In the genomic region with DNA sequence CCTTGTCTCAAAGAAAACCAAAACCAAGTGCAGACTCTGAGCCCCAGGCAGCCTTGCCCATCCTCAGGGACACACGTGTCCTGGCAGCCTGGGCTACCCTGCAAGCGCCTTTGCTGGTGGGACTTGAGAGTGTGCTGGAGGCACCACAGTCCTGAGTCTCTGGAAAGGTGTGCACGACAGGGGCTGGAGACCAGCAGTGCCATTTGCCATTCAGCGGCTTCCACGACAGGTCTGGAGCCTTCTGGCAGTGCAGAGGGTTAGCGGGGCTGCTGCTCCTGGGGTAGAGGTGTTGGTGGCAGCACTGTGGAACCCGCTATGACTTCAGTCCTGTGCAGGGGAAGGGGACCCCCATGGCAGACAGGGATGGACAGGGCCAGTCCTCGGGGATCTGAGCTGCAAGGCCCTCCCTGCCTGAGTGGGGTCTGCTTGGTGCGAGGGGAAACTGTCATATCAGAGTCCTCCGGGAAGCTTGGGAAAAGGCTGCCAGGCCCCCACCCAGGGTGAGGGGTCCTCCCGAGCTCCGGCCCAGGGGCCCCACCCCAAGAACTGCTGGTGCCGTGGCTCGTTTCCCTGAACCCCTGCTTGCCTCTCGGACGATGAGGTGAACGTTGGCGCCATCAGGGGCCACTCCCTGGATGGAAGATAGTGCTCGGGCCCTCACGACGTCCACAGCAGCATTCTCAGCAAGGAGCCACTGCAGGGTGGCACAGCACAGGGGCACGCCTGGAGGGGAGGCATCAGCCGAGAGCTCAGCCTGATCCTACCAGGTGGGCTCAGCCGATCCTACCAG, we compare ENCODE assay signal across 20 cellular contexts. TPM values are rescaled to one million over a fixed set of nuclear protein-coding genes. Genes with fewer than 3 reads are reported as not detected.
DNase-seq lines count a peak whose midpoint lies in the region; ATAC-seq, FAIRE-seq and TF ChIP-seq lines count a peak whose summit lies in the region.
"Had no signal": no experiment of that assay in that cellular context is flagged by ENCODE, and none has a peak within 500 bp of the region (broad histone marks: within the 10 kb centered on the region; RNA-seq: fewer than 3 reads in every experiment).

No MANE protein-coding gene starts in this region.

- no peaks in the 10 kb centered on the region for H3K9me3 ChIP-seq in Panc1 (ENCODE audit: control insufficient read depth, insufficient read depth, low read depth, low read length)
- H3K9me3 ChIP-seq in HepG2 (ENCODE audit: low read length): no peaks in the 10 kb centered on the region
- H3K9me3 ChIP-seq in suprapubic skin: no peaks in the 10 kb centered on the region
- no peaks in the 10 kb centered on the region for H3K9me3 ChIP-seq in Karpas-422 (ENCODE audit: low read length)
- H3K9me3 ChIP-seq: A549, Caco-2 had no signal

- TF ChIP-seq EP300 in HepG2 (IDR thresholded peaks at IDR 0.05; ENCODE audit: low read depth in 2 of 2, low read length in 2 of 2): no peak
- no peak for TF ChIP-seq EP300 in HepG2 (CRISPR knock-in tag; IDR thresholded peaks at IDR 0.05; ENCODE audit: borderline replicate concordance)
- TF ChIP-seq EP300 in suprapubic skin (IDR thresholded peaks at IDR 0.05): no peak

- H3K4me1 ChIP-seq in Panc1 (ENCODE audit: control insufficient read depth, insufficient read depth, low read length) (peaks cover 63% of the 10 kb centered on the region), HepG2 (ENCODE audit: insufficient read depth, low read length) (peaks cover 10% of the 10 kb centered on the region; the same call in 1 of the 2 replicates), suprapubic skin (no peaks in the 10 kb centered on the region), Karpas-422 (ENCODE audit: low read length) (no peaks in the 10 kb centered on the region)
- H3K4me1 ChIP-seq: A549, Caco-2 had no signal

- H3K27me3 Mint-ChIP-seq in activated naive CD4-positive, alpha-beta T cell treated with anti-CD3 and anti-CD28 coated beads for 36 hours (ENCODE audit: low read depth): no peaks in the 10 kb centered on the region
- H3K27me3 Mint-ChIP-seq: CD4-positive, alpha-beta T cell had no signal

- H3K4me3 ChIP-seq in Panc1 (ENCODE audit: low read depth in 2 of 2, low read length in 2 of 2) (no peak overlapping the region), HepG2 (replicated peaks in 1 of 3; ENCODE audit: insufficient read depth in 1 of 3, low read depth in 2 of 3, low read length in 3 of 3) (no peak overlapping the region), suprapubic skin (no peak overlapping the region), Karpas-422 (ENCODE audit: low read length) (no peak overlapping the region)
- H3K4me3 ChIP-seq: A549, GM23338 had no signal

- H3K4me3 Mint-ChIP-seq in activated naive CD4-positive, alpha-beta T cell treated with anti-CD3 and anti-CD28 coated beads for 36 hours: no peak overlapping the region
- H3K4me3 Mint-ChIP-seq: CD4-positive, alpha-beta T cell; GM23338; HFFc6 had no signal

- BruUV-seq in Panc1 (replicated peaks; lab: Mats Ljungman, UMichigan) (no TSS peak), HepG2 (replicated peaks; lab: Mats Ljungman, UMichigan) (no TSS peak)

- H4K20me1 ChIP-seq in HepG2 (ENCODE audit: insufficient read depth, low read length) (no peaks in the 10 kb centered on the region; the same call in 1 of the 2 replicates), Karpas-422 (ENCODE audit: insufficient read depth, low read depth, low read length) (no peaks in the 10 kb centered on the region)

- no peaks in the 10 kb centered on the region for H3K9me2 ChIP-seq in Karpas-422 (replicated peaks; ENCODE audit: insufficient read depth, low read length)

- TF ChIP-seq CTCF in Panc1 (IDR thresholded peaks at IDR 0.05) (no peak), HepG2 (CRISPR knock-in tag; IDR thresholded peaks at IDR 0.05) (no peak), suprapubic skin (IDR thresholded peaks at IDR 0.05) (no peak)

- no peak overlapping the region for H3K4me2 ChIP-seq in HepG2 (ENCODE audit: low read depth, low read length)
- H3K4me2 ChIP-seq in Karpas-422 (ENCODE audit: low read depth, low read length, poor library complexity, severe bottlenecking): no peak overlapping the region
- H3K4me2 ChIP-seq: A549, GM23338 had no signal

- intact Hi-C loops in activated naive CD4-positive, alpha-beta T cell treated with anti-CD3 and anti-CD28 coated beads for 36 hours (cut with micrococcal nuclease): no loop called here
- intact Hi-C loops in Panc1 (cut with micrococcal nuclease; ENCODE audit: unreplicated experiment): no loop called here
- intact Hi-C loops in HepG2 (cut with micrococcal nuclease; ENCODE audit: unreplicated experiment): no loop called here

- no peak for FAIRE-seq in HepG2 (lab: Jason Lieb, UNC)
- FAIRE-seq: A549, D721Med, G401.6, GM12892, GM18507, H54 had no signal

- peak overlapping the region; percentile 57; the same call in 1 of the 2 replicates for H3K27ac ChIP-seq in Panc1 (ENCODE audit: low read length)
- H3K27ac ChIP-seq in HepG2 (ENCODE audit: extremely low read length, insufficient read depth, low read length): no peak overlapping the region
- no peak overlapping the region for H3K27ac ChIP-seq in suprapubic skin
- H3K27ac ChIP-seq in Karpas-422 (ENCODE audit: low read length): no peak overlapping the region
- H3K27ac ChIP-seq: A549, C4-2B had no signal

- WGBS in HepG2 (ENCODE audit: low lambda C conversion rate): 94% methylated on average over 21 of the region's 24 CpGs
- WGBS in suprapubic skin: 81% methylated on average over 4 of the region's 24 CpGs

- CTCF ChIA-PET in activated naive CD4-positive, alpha-beta T cell treated with anti-CD3 and anti-CD28 coated beads for 36 hours (lab: Charles Lee): interaction anchor here (1.0 kb wide), 1 partner anchor 293 kb away, joined by 3 read pairs; no protein-coding TSS in a partner anchor
- CTCF ChIA-PET in Panc1 (lab: Charles Lee) (no interaction called here), HepG2 (lab: Yijun Ruan, JAX; ENCODE audit: low intra/inter-chr PET ratio, low total read pairs) (no interaction called here)

- ATAC-seq in Panc1 (no peak), HepG2 (no peak), HG03196 (IDR thresholded peaks at IDR 0.05; ENCODE audit: unreplicated experiment) (no peak)
- ATAC-seq: A549, GM23338 had no signal

- POLR2A ChIA-PET in Panc1 (lab: Charles Lee): interaction anchor here (0.6 kb wide), 1 partner anchor 700 kb away, joined by 9 read pairs; no protein-coding TSS in a partner anchor
- POLR2A ChIA-PET in HepG2 (lab: Yijun Ruan, JAX): no interaction called here

- peaks cover 12% of the 10 kb centered on the region for H3K4me1 Mint-ChIP-seq in activated naive CD4-positive, alpha-beta T cell treated with anti-CD3 and anti-CD28 coated beads for 36 hours (ENCODE audit: low read depth)
- H3K4me1 Mint-ChIP-seq: GM23338 had no signal

- DNase-seq in activated naive CD4-positive, alpha-beta T cell treated with anti-CD3 and anti-CD28 coated beads, Interleukin-2, amount 50 U/mL, for 16 hours: peak; percentile 9
- DNase-seq in activated naive CD4-positive, alpha-beta T cell treated with anti-CD3 and anti-CD28 coated beads for 36 hours: no peak
- DNase-seq in Panc1 (ENCODE audit: low read depth, low spot score) (no peak), HepG2 (ENCODE audit: low spot score) (no peak), suprapubic skin (ENCODE audit: low spot score in 2 of 2) (no peak), Karpas-422 (no peak)
- DNase-seq: AML-193; Caco-2; CD4-positive, alpha-beta T cell; HCEC 1CT; HFFc6 had no signal

- TF ChIP-seq RAD21 in HepG2 (CRISPR knock-in tag; IDR thresholded peaks at IDR 0.05): no peak

- TF ChIP-seq POLR2A in HepG2 (IDR thresholded peaks at IDR 0.05; ENCODE audit: insufficient read depth in 1 of 2, low read depth in 2 of 2, low read length in 2 of 2) (no peak), suprapubic skin (IDR thresholded peaks at IDR 0.05) (no peak)

- H3K27me3 ChIP-seq in Panc1 (ENCODE audit: control insufficient read depth, insufficient read depth, low read length) (no peaks in the 10 kb centered on the region), HepG2 (ENCODE audit: control insufficient read depth in 1 of 2, insufficient read depth in 2 of 2, low read length in 2 of 2) (no peaks in the 10 kb centered on the region), suprapubic skin (no peaks in the 10 kb centered on the region), Karpas-422 (ENCODE audit: low read length) (no peaks in the 10 kb centered on the region)

- in situ Hi-C loops in Panc1 (cut with HindIII; ENCODE audit: low pct_unique_long_range_greater_than_20kb, low sequenced_read_pairs): no loop called here
- in situ Hi-C loops in HepG2 (cut with HindIII; ENCODE audit: extremely low pct_ligation_motif_present, low pct_unique_long_range_greater_than_20kb): no loop called here

- no peaks in the 10 kb centered on the region for H3K9me3 Mint-ChIP-seq in activated naive CD4-positive, alpha-beta T cell treated with anti-CD3 and anti-CD28 coated beads for 36 hours
- H3K9me3 Mint-ChIP-seq: CD4-positive, alpha-beta T cell; GM23338; HFFc6 had no signal

- no peaks in the 10 kb centered on the region for H3K79me2 ChIP-seq in HepG2 (ENCODE audit: insufficient read depth, low read length)
- H3K79me2 ChIP-seq in Karpas-422 (ENCODE audit: low read length): peaks cover 10% of the 10 kb centered on the region

- H3K9ac ChIP-seq in HepG2 (ENCODE audit: insufficient read depth, low read depth, low read length): no peak overlapping the region
- no peak overlapping the region for H3K9ac ChIP-seq in Karpas-422 (ENCODE audit: low read length)

- no peak overlapping the region for H3K27ac Mint-ChIP-seq in activated naive CD4-positive, alpha-beta T cell treated with anti-CD3 and anti-CD28 coated beads for 36 hours
- H3K27ac Mint-ChIP-seq: CD4-positive, alpha-beta T cell; GM23338; HFFc6 had no signal

- peaks cover 22% of the 10 kb centered on the region for H3K36me3 Mint-ChIP-seq in activated naive CD4-positive, alpha-beta T cell treated with anti-CD3 and anti-CD28 coated beads for 36 hours (ENCODE audit: low read depth)

- no peak overlapping the region for H2AFZ ChIP-seq in HepG2 (ENCODE audit: low read length)
- no peak overlapping the region for H2AFZ ChIP-seq in Karpas-422 (ENCODE audit: low read length)
- H2AFZ ChIP-seq: GM23338 had no signal

- H3K36me3 ChIP-seq in Panc1 (ENCODE audit: control insufficient read depth, insufficient read depth, low read length): peaks cover 9% of the 10 kb centered on the region
- H3K36me3 ChIP-seq in HepG2 (replicated peaks in 1 of 2; ENCODE audit: control insufficient read depth in 1 of 2, insufficient read depth in 2 of 2, low read length in 2 of 2): peaks cover 42 to 70% of the 10 kb centered on the region in 2 experiments
- H3K36me3 ChIP-seq in suprapubic skin: peaks cover 88% of the 10 kb centered on the region
- H3K36me3 ChIP-seq in Karpas-422 (ENCODE audit: insufficient read depth, low read length): no peaks in the 10 kb centered on the region; the same call in 1 of the 2 replicates

RNA-seq across cellular contexts. Expression of a gene that starts 6.8 kb away (rescaled TPM):
- total RNA-seq in activated naive CD4-positive, alpha-beta T cell treated with anti-CD3 and anti-CD28 coated beads for 36 hours: 10 to 100 TPM; 25.3 to 27.1 TPM
- 265 TPM for total RNA-seq in Panc1 (2021; ENCODE audit: unreplicated experiment)
- 232 TPM for polyA plus RNA-seq in Panc1 (2012; ENCODE audit: insufficient read length)
- 13.9 and 20.8 TPM in 2 replicates for total RNA-seq in HepG2 (2016; rRNA removed; fragmentation: Illumina TruSeq; extraction: Trizol)
- total RNA-seq in HepG2 (2016; cell fraction: cytosol; rRNA removed; fragmentation: Illumina TruSeq; extraction: Trizol; ENCODE audit: low read depth): 10.4 and 11.2 TPM in 2 replicates
- 11.4 and 20.4 TPM in 2 replicates for total RNA-seq in HepG2 (2016; cell fraction: insoluble cytoplasmic fraction; rRNA removed; fragmentation: Illumina TruSeq; extraction: Trizol)
- 23.6 and 25.4 TPM in 2 replicates for total RNA-seq in HepG2 (2016; cell fraction: membrane; rRNA removed; fragmentation: Illumina TruSeq; extraction: Trizol)
- 19.0 and 22.7 TPM in 2 replicates for total RNA-seq in HepG2 (2016; cell fraction: nucleus; rRNA removed; fragmentation: Illumina TruSeq; extraction: Trizol)
- polyA plus RNA-seq in HepG2 (2011; rRNA removed): 7.6 and 11.1 TPM in 2 replicates
- 6.5 and 11.8 TPM in 2 replicates for polyA plus RNA-seq in HepG2 (2011; cell fraction: cytosol; rRNA removed)
- 37.4 and 38.6 TPM in 2 replicates for polyA plus RNA-seq in HepG2 (2011; cell fraction: nucleus; rRNA removed)
- polyA plus RNA-seq in HepG2 (2012): 9.3 and 10.7 TPM in 2 replicates
- 6.1 and 6.4 TPM in 2 replicates for polyA plus RNA-seq in HepG2 (2016; cell fraction: cytosol; fragmentation: Illumina TruSeq; extraction: Trizol; ENCODE audit: low read depth)
- polyA plus RNA-seq in HepG2 (2016; cell fraction: insoluble cytoplasmic fraction; fragmentation: Illumina TruSeq; extraction: Trizol; ENCODE audit: low read depth): 13.7 and 17.1 TPM in 2 replicates
- polyA plus RNA-seq in HepG2 (2016; cell fraction: membrane; fragmentation: Illumina TruSeq; extraction: Trizol; ENCODE audit: low read depth): 14.4 and 16.7 TPM in 2 replicates
- polyA plus RNA-seq in HepG2 (2016; cell fraction: nucleus; fragmentation: Illumina TruSeq; extraction: Trizol; ENCODE audit: insufficient read depth, low read depth): 43.7 and 45.9 TPM in 2 replicates
- polyA minus RNA-seq in HepG2 (2011; rRNA and poly(A)+ RNA removed; ENCODE audit: low replicate concordance): 13.6 and 27.9 TPM in 2 replicates
- 7.7 and 8.2 TPM in 2 replicates for polyA minus RNA-seq in HepG2 (2011; cell fraction: cytosol; rRNA and poly(A)+ RNA removed)
- 22.8 and 26.2 TPM in 2 replicates for polyA minus RNA-seq in HepG2 (2011; cell fraction: nucleus; rRNA and poly(A)+ RNA removed)
- 10 to 100 TPM; 33.0 to 44.2 (median 37.7) TPM for total RNA-seq in suprapubic skin
- total RNA-seq in Karpas-422 (2014; rRNA removed; shearing (Covaris generic); ENCODE audit: low replicate concordance): 14.8 and 30.9 TPM in 2 replicates

RNA-seq across cellular contexts. Expression of a gene that starts 17.2 kb away (rescaled TPM):
- not detected for total RNA-seq in activated naive CD4-positive, alpha-beta T cell treated with anti-CD3 and anti-CD28 coated beads for 36 hours
- 1.2 TPM for total RNA-seq in Panc1 (2021; ENCODE audit: unreplicated experiment)
- 9.6 TPM for polyA plus RNA-seq in Panc1 (2012; ENCODE audit: insufficient read length)
- not detected in 2 replicates for total RNA-seq in HepG2 (2016; rRNA removed; fragmentation: Illumina TruSeq; extraction: Trizol)
- not detected in 2 replicates for total RNA-seq in HepG2 (2016; cell fraction: cytosol; rRNA removed; fragmentation: Illumina TruSeq; extraction: Trizol; ENCODE audit: low read depth)
- not detected in 2 replicates for total RNA-seq in HepG2 (2016; cell fraction: insoluble cytoplasmic fraction; rRNA removed; fragmentation: Illumina TruSeq; extraction: Trizol)
- total RNA-seq in HepG2 (2016; cell fraction: membrane; rRNA removed; fragmentation: Illumina TruSeq; extraction: Trizol): not detected in 2 replicates
- not detected in 2 replicates for total RNA-seq in HepG2 (2016; cell fraction: nucleus; rRNA removed; fragmentation: Illumina TruSeq; extraction: Trizol)
- 0.09 and 0.31 TPM in 2 replicates for polyA plus RNA-seq in HepG2 (2011; rRNA removed)
- 0.17 TPM in 2 replicates for polyA plus RNA-seq in HepG2 (2011; cell fraction: cytosol; rRNA removed)
- 2.2 and 2.8 TPM in 2 replicates for polyA plus RNA-seq in HepG2 (2011; cell fraction: nucleus; rRNA removed)
- 0.11 and 0.17 TPM in 2 replicates for polyA plus RNA-seq in HepG2 (2012)
- polyA plus RNA-seq in HepG2 (2016; cell fraction: cytosol; fragmentation: Illumina TruSeq; extraction: Trizol; ENCODE audit: low read depth): not detected in 2 replicates
- polyA plus RNA-seq in HepG2 (2016; cell fraction: insoluble cytoplasmic fraction; fragmentation: Illumina TruSeq; extraction: Trizol; ENCODE audit: low read depth): not detected in 2 replicates
- not detected in 2 replicates for polyA plus RNA-seq in HepG2 (2016; cell fraction: membrane; fragmentation: Illumina TruSeq; extraction: Trizol; ENCODE audit: low read depth)
- polyA plus RNA-seq in HepG2 (2016; cell fraction: nucleus; fragmentation: Illumina TruSeq; extraction: Trizol; ENCODE audit: insufficient read depth, low read depth): not detected in 2 replicates
- 1.5 and 1.9 TPM in 2 replicates for polyA minus RNA-seq in HepG2 (2011; rRNA and poly(A)+ RNA removed; ENCODE audit: low replicate concordance)
- polyA minus RNA-seq in HepG2 (2011; cell fraction: cytosol; rRNA and poly(A)+ RNA removed): not detected in 2 replicates
- 0.75 and 0.77 TPM in 2 replicates for polyA minus RNA-seq in HepG2 (2011; cell fraction: nucleus; rRNA and poly(A)+ RNA removed)
- total RNA-seq in suprapubic skin: 1 to 10 TPM in 3 of 4 donors, under 1 TPM in 1; 0.52 to 4.7 (median 3.3) TPM
- total RNA-seq in Karpas-422 (2014; rRNA removed; shearing (Covaris generic); ENCODE audit: low replicate concordance): 0.63 and 1.2 TPM in 2 replicates

RNA-seq across cellular contexts. Expression of a gene that starts 32.8 kb away (rescaled TPM):
- total RNA-seq in activated naive CD4-positive, alpha-beta T cell treated with anti-CD3 and anti-CD28 coated beads for 36 hours: 1,000 to 10,000 TPM; 2,881 to 2,925 TPM
- total RNA-seq in Panc1 (2021; ENCODE audit: unreplicated experiment) (4,502 TPM), HepG2 (2016; rRNA removed; fragmentation: Illumina TruSeq; extraction: Trizol) (973 and 1,028 TPM in 2 replicates), suprapubic skin (1,000 to 10,000 TPM; 2,659 to 6,485 (median 4,163) TPM)
- polyA plus RNA-seq in Panc1 (2012; ENCODE audit: insufficient read length): 6,760 TPM
- 361 and 399 TPM in 2 replicates for total RNA-seq in HepG2 (2016; cell fraction: cytosol; rRNA removed; fragmentation: Illumina TruSeq; extraction: Trizol; ENCODE audit: low read depth)
- 848 and 989 TPM in 2 replicates for total RNA-seq in HepG2 (2016; cell fraction: insoluble cytoplasmic fraction; rRNA removed; fragmentation: Illumina TruSeq; extraction: Trizol)
- 986 and 1,002 TPM in 2 replicates for total RNA-seq in HepG2 (2016; cell fraction: membrane; rRNA removed; fragmentation: Illumina TruSeq; extraction: Trizol)
- 479 and 519 TPM in 2 replicates for total RNA-seq in HepG2 (2016; cell fraction: nucleus; rRNA removed; fragmentation: Illumina TruSeq; extraction: Trizol)
- 1,138 and 1,217 TPM in 2 replicates for polyA plus RNA-seq in HepG2 (2011; rRNA removed)
- 2,631 and 2,697 TPM in 2 replicates for polyA plus RNA-seq in HepG2 (2011; cell fraction: cytosol; rRNA removed)
- 3,693 and 3,967 TPM in 2 replicates for polyA plus RNA-seq in HepG2 (2011; cell fraction: nucleus; rRNA removed)
- 1,881 and 2,139 TPM in 2 replicates for polyA plus RNA-seq in HepG2 (2012)
- polyA plus RNA-seq in HepG2 (2016; cell fraction: cytosol; fragmentation: Illumina TruSeq; extraction: Trizol; ENCODE audit: low read depth): 598 and 619 TPM in 2 replicates
- polyA plus RNA-seq in HepG2 (2016; cell fraction: insoluble cytoplasmic fraction; fragmentation: Illumina TruSeq; extraction: Trizol; ENCODE audit: low read depth): 1,358 and 1,713 TPM in 2 replicates
- polyA plus RNA-seq in HepG2 (2016; cell fraction: membrane; fragmentation: Illumina TruSeq; extraction: Trizol; ENCODE audit: low read depth): 1,224 and 1,364 TPM in 2 replicates
- polyA plus RNA-seq in HepG2 (2016; cell fraction: nucleus; fragmentation: Illumina TruSeq; extraction: Trizol; ENCODE audit: insufficient read depth, low read depth): 1,038 and 1,070 TPM in 2 replicates
- 750 and 1,581 TPM in 2 replicates for polyA minus RNA-seq in HepG2 (2011; rRNA and poly(A)+ RNA removed; ENCODE audit: low replicate concordance)
- 1,072 and 1,192 TPM in 2 replicates for polyA minus RNA-seq in HepG2 (2011; cell fraction: cytosol; rRNA and poly(A)+ RNA removed)
- 609 and 760 TPM in 2 replicates for polyA minus RNA-seq in HepG2 (2011; cell fraction: nucleus; rRNA and poly(A)+ RNA removed)
- 2,634 and 2,913 TPM in 2 replicates for total RNA-seq in Karpas-422 (2014; rRNA removed; shearing (Covaris generic); ENCODE audit: low replicate concordance)
